ENCODE assay signal across 8 cellular contexts in the genomic region with DNA sequence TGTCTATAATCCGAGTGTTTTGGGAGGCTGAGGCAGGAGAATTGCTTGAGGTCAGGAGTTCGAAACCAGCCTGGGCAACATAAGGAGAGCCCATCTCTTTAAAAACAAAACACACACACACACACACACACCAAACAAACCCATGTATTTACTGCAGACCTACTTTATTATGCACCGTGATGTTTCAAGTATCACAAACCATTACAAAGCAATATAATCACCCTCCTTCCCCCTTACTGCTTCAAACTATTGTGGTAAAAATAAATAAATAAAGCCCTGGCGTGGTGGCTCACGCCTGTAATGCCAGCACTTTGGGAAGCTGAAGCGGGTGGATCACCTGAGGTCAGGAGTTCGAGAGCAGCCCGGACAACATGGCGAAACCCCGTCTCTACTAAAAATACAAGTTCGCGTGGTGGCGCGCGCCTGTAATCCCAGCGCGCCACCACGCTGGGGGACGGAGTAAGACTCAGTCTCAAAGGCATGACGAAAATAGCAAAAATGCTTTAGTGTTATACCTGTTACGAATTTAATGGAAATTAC. TPM values are rescaled to one million over a fixed set of nuclear protein-coding genes. Genes with fewer than 3 reads are reported as not detected.
A peak's percentile ranks its signal among the peaks of the same experiment; 100 is the strongest.
DNase-seq lines count a peak whose midpoint lies in the region; ATAC-seq and TF ChIP-seq lines count a peak whose summit lies in the region.

No MANE protein-coding gene starts in this region.

- H3K79me2 ChIP-seq in OCI-LY7 (ENCODE audit: insufficient read depth, low read depth, low read length), result peaks cover 63% of the 10 kb centered on the region
- peaks cover 10% of the 10 kb centered on the region for H3K79me2 ChIP-seq in trophoblast cell (ENCODE audit: control insufficient read depth, insufficient read depth, low read length, poor library complexity)

- no peak overlapping the region for H3K23ac ChIP-seq in trophoblast cell (ENCODE audit: low read length)

- H4K12ac ChIP-seq in trophoblast cell (ENCODE audit: low read depth, low read length), result no peak overlapping the region

- no peak overlapping the region for H2BK12ac ChIP-seq in trophoblast cell (ENCODE audit: low read length)

- H2AFZ ChIP-seq in OCI-LY7 (ENCODE audit: low read length) (no peak overlapping the region), trophoblast cell (ENCODE audit: insufficient read depth, low read length, poor library complexity) (no peak overlapping the region)

- H2AK5ac ChIP-seq in trophoblast cell (ENCODE audit: low read length), result no peak overlapping the region

- ATAC-seq in HG03520 (IDR thresholded peaks at IDR 0.05; ENCODE audit: unreplicated experiment) (no peak), HG02798 (IDR thresholded peaks at IDR 0.05; ENCODE audit: poor library complexity, unreplicated experiment) (no peak), HG02981 (IDR thresholded peaks at IDR 0.05; ENCODE audit: unreplicated experiment) (no peak)

- H3K4ac ChIP-seq in trophoblast cell (ENCODE audit: low read depth, low read length), result peak overlapping the region; percentile 17

- no peak overlapping the region for H4K91ac ChIP-seq in trophoblast cell (ENCODE audit: low read depth, low read length)

- H3K27ac ChIP-seq in OCI-LY7 (ENCODE audit: low read depth, low read length, poor library complexity, severe bottlenecking), result peak overlapping the region; percentile 95
- H3K27ac ChIP-seq in trophoblast cell (ENCODE audit: low read depth, low read length), result no peak overlapping the region

- no TSS peak for BruUV-seq in OCI-LY7 (replicated peaks; lab: Mats Ljungman, UMichigan)

- no peak overlapping the region for H4K8ac ChIP-seq in trophoblast cell (ENCODE audit: low read depth, low read length)

- no peaks in the 10 kb centered on the region for H3K9me2 ChIP-seq in OCI-LY7 (ENCODE audit: insufficient read depth, low read length)

- POLR2A ChIA-PET in OCI-LY7 (lab: Charles Lee), result interaction anchor here (1.4 to 14.2 kb wide), 2 partner anchors 33 to 135 kb away, joined by 3 to 494 read pairs; partner anchors contain the start of genes BICRAL and RPL7L1

- CTCF ChIA-PET in OCI-LY7 (lab: Charles Lee; ENCODE audit: unreplicated experiment), result no interaction called here

- no peak overlapping the region for H3K9ac ChIP-seq in trophoblast cell (ENCODE audit: low read length)

- H3K27me3 ChIP-seq in GM06990 (replicated peaks; ENCODE audit: control insufficient read depth, insufficient read depth, low read length), result no peaks in the 10 kb centered on the region
- H3K27me3 ChIP-seq in trophoblast cell (ENCODE audit: insufficient read depth, low read length), result no peaks in the 10 kb centered on the region

- intact Hi-C loops in OCI-LY7 (cut with micrococcal nuclease; ENCODE audit: unreplicated experiment), result loop anchor here (10.0 kb wide), 2 partner anchors 720 to 1020 kb away; no protein-coding TSS in a partner anchor

- WGBS in trophoblast cell (ENCODE audit: extremely low coverage, insufficient coverage, insufficient read length), result no CpG with 5 or more reads among the region's 21 CpGs

- H3K9me3 ChIP-seq in OCI-LY7 (ENCODE audit: low read length) (no peaks in the 10 kb centered on the region), trophoblast cell (ENCODE audit: insufficient read depth, low read depth, low read length) (no peaks in the 10 kb centered on the region)

- H3K4me3 ChIP-seq in GM06990 (replicated peaks; ENCODE audit: low read depth, low read length), result peak overlapping the region; percentile 91
- H3K4me3 ChIP-seq in OCI-LY7 (ENCODE audit: low read depth, low read length, poor library complexity, severe bottlenecking), result peak overlapping the region; percentile 82
- peak overlapping the region; percentile 84 for H3K4me3 ChIP-seq in epithelial cell of proximal tubule (ENCODE audit: low read depth, low read length)
- no peak overlapping the region for H3K4me3 ChIP-seq in trophoblast cell (ENCODE audit: low read depth, low read length)

- H3K14ac ChIP-seq in trophoblast cell (ENCODE audit: low read length), result no peak overlapping the region

- peaks cover 9% of the 10 kb centered on the region; the same call in 1 of the 2 replicates for H4K20me1 ChIP-seq in OCI-LY7 (ENCODE audit: insufficient read depth, low read length)

- no peaks in the 10 kb centered on the region for H3K36me3 ChIP-seq in GM06990 (ENCODE audit: control insufficient read depth, insufficient read depth, low read length)
- peaks cover 20% of the 10 kb centered on the region for H3K36me3 ChIP-seq in OCI-LY7 (ENCODE audit: insufficient read depth, low read length)
- H3K36me3 ChIP-seq in trophoblast cell (ENCODE audit: control insufficient read depth in 1 of 2, insufficient read depth in 2 of 2, low read length in 2 of 2), result no peaks in the 10 kb centered on the region

- DNase-seq in GM06990 (ENCODE audit: extremely low read depth, insufficient read length), result no peak
- no peak for DNase-seq in OCI-LY7 (ENCODE audit: low spot score)
- no peak for DNase-seq in epithelial cell of proximal tubule (ENCODE audit: low read depth)
- DNase-seq in trophoblast cell, result peak; percentile 45 to 64
- DNase-seq in NK-92 treated with Interleukin-12 subunit alpha and Interleukin-12 subunit beta, amount 100 ng/mL, for 24 hours (lab: John Stamatoyannopoulos, UW), result no peak

- H3K79me1 ChIP-seq in trophoblast cell (ENCODE audit: low read length), result peaks cover 13% of the 10 kb centered on the region

- H3K18ac ChIP-seq in trophoblast cell (ENCODE audit: low read length), result no peak overlapping the region

- H3K4me2 ChIP-seq in OCI-LY7 (ENCODE audit: low read length) (peak overlapping the region; percentile 75), trophoblast cell (ENCODE audit: low read length) (peak overlapping the region; percentile 91)

- no peak for TF ChIP-seq CTCF in GM06990 (IDR thresholded peaks at IDR 0.05; ENCODE audit: insufficient read depth, low read length, poor library complexity, severe bottlenecking)
- TF ChIP-seq CTCF in OCI-LY7 (conservative IDR thresholded peaks at IDR 0.05; ENCODE audit: low read length), result no peak
- TF ChIP-seq CTCF in epithelial cell of proximal tubule (conservative IDR thresholded peaks at IDR 0.05; ENCODE audit: low read depth, low read length), result no peak

- H3K4me1 ChIP-seq in OCI-LY7 (ENCODE audit: insufficient read depth, low read length, poor library complexity, severe bottlenecking) (peaks cover 53% of the 10 kb centered on the region), trophoblast cell (ENCODE audit: control insufficient read depth in 1 of 2, insufficient read depth in 2 of 2, low read length in 2 of 2) (peaks cover 3 to 10% of the 10 kb centered on the region in 2 experiments)

- no peak overlapping the region for H2BK120ac ChIP-seq in trophoblast cell (ENCODE audit: insufficient read depth, low read length, poor library complexity)

- no peak overlapping the region for H2BK5ac ChIP-seq in trophoblast cell (ENCODE audit: low read depth, low read length, poor library complexity)

RNA-seq across cellular contexts. Expression of gene TBCC, which starts 1.5 kb away (rescaled TPM):
- 118 and 136 TPM in 2 replicates for total RNA-seq in OCI-LY7 (2014; rRNA removed; shearing (Covaris generic))
- 69.2 and 78.0 TPM in 2 replicates for total RNA-seq in OCI-LY7 (2022)
- 25.4 and 49.0 TPM in 2 replicates for total RNA-seq in epithelial cell of proximal tubule
- 19.7 and 20.7 TPM in 2 replicates for polyA plus RNA-seq in trophoblast cell (2013)

RNA-seq across cellular contexts. Expression of gene PRPH2, which starts 22.0 kb away (rescaled TPM):
- not detected in 2 replicates for total RNA-seq in OCI-LY7 (2014; rRNA removed; shearing (Covaris generic))
- total RNA-seq in OCI-LY7 (2022) (not detected in 2 replicates), epithelial cell of proximal tubule (0.07 and 1.6 TPM in 2 replicates)
- 0.01 and 0.04 TPM in 2 replicates for polyA plus RNA-seq in trophoblast cell (2013)

RNA-seq across cellular contexts. Expression of gene BICRAL, which starts 37.4 kb away (rescaled TPM):
- 8.0 and 10.3 TPM in 2 replicates for total RNA-seq in OCI-LY7 (2014; rRNA removed; shearing (Covaris generic))
- total RNA-seq in OCI-LY7 (2022) (25.7 and 27.8 TPM in 2 replicates), epithelial cell of proximal tubule (2.7 and 2.9 TPM in 2 replicates)
- 3.5 TPM in 2 replicates for polyA plus RNA-seq in trophoblast cell (2013)

Comparison
In these comparisons a context has a peak if more than half of its experiments do, and no peak if none do; other contexts are left out.
1. DNase-seq: peak in trophoblast cell (2 of 2); none in GM06990 (single experiment), OCI-LY7 (single experiment), epithelial cell of proximal tubule (single experiment) and NK-92 treated with Interleukin-12 subunit alpha and Interleukin-12 subunit beta, amount 100 ng/mL, for 24 hours (single experiment).